In genomic region chr19:5622465-5623396, GRCh38 we compare ENCODE assay signal across 8 cellular contexts. TPM values are rescaled to one million over a fixed set of nuclear protein-coding genes. Genes with fewer than 3 reads are reported as not detected.
A peak's percentile ranks its signal among the peaks of the same experiment; 100 is the strongest.
DNase-seq lines count a peak whose midpoint lies in the region; ATAC-seq and TF ChIP-seq lines count a peak whose summit lies in the region.

Gene SAFB, plus strand, starts transcription at chr19:5623083. Its CDS starts 123 bp downstream, at chr19:5623206.
Gene SAFB2, minus strand, starts transcription at chr19:5622776. Its CDS starts 61 bp downstream, at chr19:5622715.

- peak; percentile 91 for ATAC-seq in activated T-helper 17 cell treated with anti-CD3 and anti-CD28 coated beads, Interleukin-2, amount 50 U/mL, for 72 hours (replicated peaks)
- peak; percentile 77 to 80 for ATAC-seq in naive B cell (ENCODE audit: low read depth in 2 of 2)
- ATAC-seq in stimulated activated memory B cell treated with anti-CD40 and anti-IgM and Interleukin-4, amounts not matched to agents 10 μg/mL and 1 μg/mL and 100 μg/mL, for 72 hours, result peak; percentile 92

- no peaks in the 10 kb centered on the region for H3K9me3 Mint-ChIP-seq in activated T-helper 17 cell treated with anti-CD3 and anti-CD28 coated beads, Interleukin-2, amount 50 U/mL, for 72 hours
- peaks cover 0 to 1% (median 0%) of the 10 kb centered on the region in 7 donors for H3K9me3 Mint-ChIP-seq in naive B cell
- H3K9me3 Mint-ChIP-seq in stimulated activated memory B cell treated with anti-CD40 and anti-IgM and Interleukin-4, amounts not matched to agents 10 μg/mL and 1 μg/mL and 100 μg/mL, for 72 hours, result no peaks in the 10 kb centered on the region

- peaks cover 98% of the 10 kb centered on the region for H3K36me3 Mint-ChIP-seq in activated T-helper 17 cell treated with anti-CD3 and anti-CD28 coated beads, Interleukin-2, amount 50 U/mL, for 72 hours (ENCODE audit: low read depth)
- H3K36me3 Mint-ChIP-seq in naive B cell, result peaks cover 7 to 29% of the 10 kb centered on the region in 2 donors
- H3K36me3 Mint-ChIP-seq in stimulated activated memory B cell treated with anti-CD40 and anti-IgM and Interleukin-4, amounts not matched to agents 10 μg/mL and 1 μg/mL and 100 μg/mL, for 72 hours, result peaks cover 48% of the 10 kb centered on the region

- H3K27me3 Mint-ChIP-seq in activated T-helper 17 cell treated with anti-CD3 and anti-CD28 coated beads, Interleukin-2, amount 50 U/mL, for 72 hours, result no peaks in the 10 kb centered on the region
- no peaks in the 10 kb centered on the region for H3K27me3 Mint-ChIP-seq in naive B cell
- H3K27me3 Mint-ChIP-seq in stimulated activated memory B cell treated with anti-CD40 and anti-IgM and Interleukin-4, amounts not matched to agents 10 μg/mL and 1 μg/mL and 100 μg/mL, for 72 hours, result no peaks in the 10 kb centered on the region

- TF ChIP-seq CTCF in LNCaP clone FGC (IDR thresholded peaks at IDR 0.05; ENCODE audit: control insufficient read depth, extremely low read depth, insufficient read depth), result no peak
- TF ChIP-seq CTCF in RWPE1 (conservative IDR thresholded peaks at IDR 0.05; ENCODE audit: low read depth), result no peak

- peak within 1 kb of the TSS; percentile 99 for H3K4me3 Mint-ChIP-seq in activated T-helper 17 cell treated with anti-CD3 and anti-CD28 coated beads, Interleukin-2, amount 50 U/mL, for 72 hours
- peak within 1 kb of the TSS; percentile 99 to 100 (median 100) for H3K4me3 Mint-ChIP-seq in naive B cell
- H3K4me3 Mint-ChIP-seq in stimulated activated memory B cell treated with anti-CD40 and anti-IgM and Interleukin-4, amounts not matched to agents 10 μg/mL and 1 μg/mL and 100 μg/mL, for 72 hours, result peak within 1 kb of the TSS; percentile 100

- H3K4me1 Mint-ChIP-seq in activated T-helper 17 cell treated with anti-CD3 and anti-CD28 coated beads, Interleukin-2, amount 50 U/mL, for 72 hours, result peaks cover 46% of the 10 kb centered on the region
- H3K4me1 Mint-ChIP-seq in naive B cell, result peaks cover 53 to 77% (median 63%) of the 10 kb centered on the region in 3 donors
- peaks cover 62% of the 10 kb centered on the region for H3K4me1 Mint-ChIP-seq in stimulated activated memory B cell treated with anti-CD40 and anti-IgM and Interleukin-4, amounts not matched to agents 10 μg/mL and 1 μg/mL and 100 μg/mL, for 72 hours

- CTCF ChIA-PET in RWPE1 (lab: Yijun Ruan, JAX), result no interaction called here

- H3K27ac ChIP-seq in RWPE1, result peak within 1 kb of the TSS; percentile 90

- DNase-seq in Daoy (ENCODE audit: low read depth), result peak; percentile 100
- peak; percentile 99 for DNase-seq in GOT3 (lab: John Stamatoyannopoulos, UW)
- peak; percentile 99 for DNase-seq in LNCaP clone FGC (ENCODE audit: low read depth)
- DNase-seq in RWPE1 (ENCODE audit: low spot score), result peak; percentile 99
- peak; percentile 99 for DNase-seq in fibroblast of gingiva (ENCODE audit: low read depth)
- DNase-seq in naive B cell, result peak; percentile 99

- peak within 1 kb of the TSS; percentile 100 for H3K27ac Mint-ChIP-seq in activated T-helper 17 cell treated with anti-CD3 and anti-CD28 coated beads, Interleukin-2, amount 50 U/mL, for 72 hours
- peak within 1 kb of the TSS; percentile 99 to 100 (median 100) for H3K27ac Mint-ChIP-seq in naive B cell
- peak within 1 kb of the TSS; percentile 100 for H3K27ac Mint-ChIP-seq in stimulated activated memory B cell treated with anti-CD40 and anti-IgM and Interleukin-4, amounts not matched to agents 10 μg/mL and 1 μg/mL and 100 μg/mL, for 72 hours

- H3K4me3 ChIP-seq in LNCaP clone FGC (ENCODE audit: low read depth, low read length), result peak within 1 kb of the TSS; percentile 98

- POLR2A ChIA-PET in RWPE1 (lab: Yijun Ruan, JAX; ENCODE audit: low non-redundant PET), result interaction anchor here (0.5 to 0.9 kb wide), 5 partner anchors 64 to 784 kb away, joined by 3 to 7 read pairs (median 3); no protein-coding TSS in a partner anchor

RNA-seq across cellular contexts. Expression of gene SAFB, which starts in this region (rescaled TPM):
- 47.0 and 57.0 TPM in 2 replicates for total RNA-seq in Daoy (2014; rRNA removed; shearing (Covaris generic))
- total RNA-seq in activated T-helper 17 cell treated with anti-CD3 and anti-CD28 coated beads, Interleukin-2, amount 50 U/mL, for 72 hours, result 100 to 1,000 TPM; 119 to 124 TPM
- 100 to 1,000 TPM in 1 of 6 donors, 10 to 100 TPM in 5; 18.3 to 119 (median 43.4) TPM for polyA plus RNA-seq in naive B cell (ENCODE audit: low read depth in 6 of 6)

RNA-seq across cellular contexts. Expression of gene SAFB2, which starts in this region (rescaled TPM):
- total RNA-seq in Daoy (2014; rRNA removed; shearing (Covaris generic)), result 29.7 and 32.4 TPM in 2 replicates
- 100 to 1,000 TPM; 126 to 159 TPM for total RNA-seq in activated T-helper 17 cell treated with anti-CD3 and anti-CD28 coated beads, Interleukin-2, amount 50 U/mL, for 72 hours
- polyA plus RNA-seq in naive B cell (ENCODE audit: low read depth in 6 of 6), result 10 to 100 TPM; 19.9 to 56.0 (median 29.3) TPM

Comparison
In these comparisons a context has a peak if more than half of its experiments do, and no peak if none do; other contexts are left out.
1. Peak in every context shown above with its lines: DNase-seq, ATAC-seq, H3K4me3 ChIP-seq and H3K27ac ChIP-seq.